Comparison of ENCODE assay signal across 8 cellular contexts in the genomic region with DNA sequence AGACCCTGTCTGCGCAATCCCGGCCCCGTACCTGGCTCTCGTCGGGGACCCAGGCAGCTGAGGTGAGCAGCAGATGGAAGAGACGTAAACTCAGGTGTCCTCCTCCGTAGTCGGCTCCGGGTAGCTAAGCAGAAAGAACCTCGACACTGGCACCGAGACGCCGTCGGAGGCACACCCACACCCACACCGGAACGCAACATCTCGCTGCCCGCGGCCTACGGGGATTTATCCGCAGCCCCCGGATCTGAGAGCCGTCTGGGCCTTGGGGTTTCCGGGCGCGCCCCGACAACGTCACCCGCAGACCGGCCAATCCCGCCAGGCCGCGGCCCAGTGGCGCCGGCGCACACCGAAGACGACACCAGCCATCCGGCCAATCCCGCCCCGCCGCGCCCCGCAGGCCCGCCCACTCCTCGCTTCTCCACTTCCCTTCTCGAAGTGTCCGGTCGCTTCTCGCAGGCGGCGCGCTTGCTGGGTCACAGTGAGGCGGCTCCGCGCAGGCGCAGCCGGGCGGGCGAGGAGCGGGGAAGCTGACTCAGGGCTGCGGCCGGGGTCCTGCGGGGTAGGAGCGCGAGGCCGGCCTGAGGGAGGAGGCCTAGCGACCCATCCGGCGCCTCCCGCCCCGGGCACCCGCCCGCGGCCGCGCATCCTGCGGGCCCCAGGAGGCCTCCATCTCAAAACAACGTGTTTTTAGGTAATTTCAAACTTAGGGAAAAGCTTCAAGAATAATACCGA. TPM values are rescaled to one million over a fixed set of nuclear protein-coding genes. Genes with fewer than 3 reads are reported as not detected.
A peak's percentile ranks its signal among the peaks of the same experiment; 100 is the strongest.
DNase-seq lines count a peak whose midpoint lies in the region; ATAC-seq and TF ChIP-seq lines count a peak whose summit lies in the region.

A gene with protein sequence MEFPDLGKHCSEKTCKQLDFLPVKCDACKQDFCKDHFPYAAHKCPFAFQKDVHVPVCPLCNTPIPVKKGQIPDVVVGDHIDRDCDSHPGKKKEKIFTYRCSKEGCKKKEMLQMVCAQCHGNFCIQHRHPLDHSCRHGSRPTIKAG (minus strand): TSS at position 264 of the 732 bp plus-strand sequence. CDS start 1,984 bp downstream, outside the sequence.

- ATAC-seq in GM21576 (IDR thresholded peaks at IDR 0.05; ENCODE audit: unreplicated experiment) (peak; percentile 92), mucosa of descending colon (peak; percentile 97)

- TF ChIP-seq EP300 in Ishikawa (IDR thresholded peaks at IDR 0.05; ENCODE audit: borderline replicate concordance) = no peak

- H3K36me3 ChIP-seq in mucosa of descending colon (ENCODE audit: low read depth) = peaks cover 2% of the 10 kb centered on the region

- intact Hi-C loops in mucosa of descending colon (cut with DNase I, micrococcal nuclease) = no loop called here

- no peak for TF ChIP-seq RAD21 in Ishikawa (IDR thresholded peaks at IDR 0.05; ENCODE audit: low read depth)

- H3K4me3 ChIP-seq in epithelial cell of esophagus (ENCODE audit: low read length) (peak within 1 kb of the TSS; percentile 94), mucosa of descending colon (peak within 1 kb of the TSS; percentile 94)

- DNase-seq in DMS153 (lab: John Stamatoyannopoulos, UW) (peak; percentile 97), OCI-M2 (lab: John Stamatoyannopoulos, UW; ENCODE audit: unreplicated experiment) (peak; percentile 58), activated T-cell treated with anti-CD3 and anti-CD28 coated beads for 4 hours (peak; percentile 97), epithelial cell of esophagus (ENCODE audit: low read depth) (peak; percentile 98), mucosa of descending colon (peak; percentile 99 to 100 (median 99))
- peak; percentile 98 to 99 for DNase-seq in stimulated activated CD8-positive, alpha-beta memory T cell treated with anti-CD3 and anti-CD28 coated beads, Interleukin-4, amount 100 ng/mL, for 1 hour (ENCODE audit: low read depth in 2 of 2, low spot score in 1 of 2)

- H3K9me3 ChIP-seq in mucosa of descending colon = no peaks in the 10 kb centered on the region

- peaks cover 22% of the 10 kb centered on the region for H3K4me1 ChIP-seq in mucosa of descending colon (ENCODE audit: low read depth)

- TF ChIP-seq CTCF in epithelial cell of esophagus (IDR thresholded peaks at IDR 0.05; ENCODE audit: insufficient read depth, low read depth, low read length, missing control alignments) = no peak
- TF ChIP-seq CTCF in mucosa of descending colon (IDR thresholded peaks at IDR 0.05) = no peak

TF ChIP-seq in Ishikawa, 13 proteins besides CTCF, POLR2A, EP300 and RAD21:
- TF ChIP-seq YY1 (IDR thresholded peaks at IDR 0.05; ENCODE audit: low read depth) (peak; percentile 48; the same call in 1 of the 2 replicates), TEAD4 (IDR thresholded peaks at IDR 0.05) (no peak), FOXM1 (IDR thresholded peaks at IDR 0.05; ENCODE audit: borderline replicate concordance, low read depth) (no peak), TCF12 (IDR thresholded peaks at IDR 0.05; ENCODE audit: low read depth) (peak; percentile 55; the same call in 1 of the 2 replicates), ZBTB7A (IDR thresholded peaks at IDR 0.05; ENCODE audit: low read depth) (no peak), TAF1 (IDR thresholded peaks at IDR 0.05; ENCODE audit: low read depth) (peak; percentile 67; the same call in 1 of the 2 replicates), EGR1 (IDR thresholded peaks at IDR 0.05) (no peak), NFIC (IDR thresholded peaks at IDR 0.05) (no peak), CREB1 (IDR thresholded peaks at IDR 0.05; ENCODE audit: low read depth) (peak; percentile 99), CEBPB (IDR thresholded peaks at IDR 0.05) (no peak)
- TF ChIP-seq, protein P1, sequence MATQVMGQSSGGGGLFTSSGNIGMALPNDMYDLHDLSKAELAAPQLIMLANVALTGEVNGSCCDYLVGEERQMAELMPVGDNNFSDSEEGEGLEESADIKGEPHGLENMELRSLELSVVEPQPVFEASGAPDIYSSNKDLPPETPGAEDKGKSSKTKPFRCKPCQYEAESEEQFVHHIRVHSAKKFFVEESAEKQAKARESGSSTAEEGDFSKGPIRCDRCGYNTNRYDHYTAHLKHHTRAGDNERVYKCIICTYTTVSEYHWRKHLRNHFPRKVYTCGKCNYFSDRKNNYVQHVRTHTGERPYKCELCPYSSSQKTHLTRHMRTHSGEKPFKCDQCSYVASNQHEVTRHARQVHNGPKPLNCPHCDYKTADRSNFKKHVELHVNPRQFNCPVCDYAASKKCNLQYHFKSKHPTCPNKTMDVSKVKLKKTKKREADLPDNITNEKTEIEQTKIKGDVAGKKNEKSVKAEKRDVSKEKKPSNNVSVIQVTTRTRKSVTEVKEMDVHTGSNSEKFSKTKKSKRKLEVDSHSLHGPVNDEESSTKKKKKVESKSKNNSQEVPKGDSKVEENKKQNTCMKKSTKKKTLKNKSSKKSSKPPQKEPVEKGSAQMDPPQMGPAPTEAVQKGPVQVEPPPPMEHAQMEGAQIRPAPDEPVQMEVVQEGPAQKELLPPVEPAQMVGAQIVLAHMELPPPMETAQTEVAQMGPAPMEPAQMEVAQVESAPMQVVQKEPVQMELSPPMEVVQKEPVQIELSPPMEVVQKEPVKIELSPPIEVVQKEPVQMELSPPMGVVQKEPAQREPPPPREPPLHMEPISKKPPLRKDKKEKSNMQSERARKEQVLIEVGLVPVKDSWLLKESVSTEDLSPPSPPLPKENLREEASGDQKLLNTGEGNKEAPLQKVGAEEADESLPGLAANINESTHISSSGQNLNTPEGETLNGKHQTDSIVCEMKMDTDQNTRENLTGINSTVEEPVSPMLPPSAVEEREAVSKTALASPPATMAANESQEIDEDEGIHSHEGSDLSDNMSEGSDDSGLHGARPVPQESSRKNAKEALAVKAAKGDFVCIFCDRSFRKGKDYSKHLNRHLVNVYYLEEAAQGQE (IDR thresholded peaks at IDR 0.05; ENCODE audit: low read depth) = no peak
- TF ChIP-seq, protein P2, sequence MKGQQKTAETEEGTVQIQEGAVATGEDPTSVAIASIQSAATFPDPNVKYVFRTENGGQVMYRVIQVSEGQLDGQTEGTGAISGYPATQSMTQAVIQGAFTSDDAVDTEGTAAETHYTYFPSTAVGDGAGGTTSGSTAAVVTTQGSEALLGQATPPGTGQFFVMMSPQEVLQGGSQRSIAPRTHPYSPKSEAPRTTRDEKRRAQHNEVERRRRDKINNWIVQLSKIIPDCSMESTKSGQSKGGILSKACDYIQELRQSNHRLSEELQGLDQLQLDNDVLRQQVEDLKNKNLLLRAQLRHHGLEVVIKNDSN (IDR thresholded peaks at IDR 0.05) = no peak
- TF ChIP-seq, protein P3, sequence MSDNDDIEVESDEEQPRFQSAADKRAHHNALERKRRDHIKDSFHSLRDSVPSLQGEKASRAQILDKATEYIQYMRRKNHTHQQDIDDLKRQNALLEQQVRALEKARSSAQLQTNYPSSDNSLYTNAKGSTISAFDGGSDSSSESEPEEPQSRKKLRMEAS (IDR thresholded peaks at IDR 0.05) = peak; percentile 60; the same call in 1 of the 2 replicates

RNA-seq across cellular contexts. Expression of the gene that starts here (rescaled TPM):
- total RNA-seq in mucosa of descending colon = 10 to 100 TPM; 39.3 to 49.9 (median 45.3) TPM

Comparison
In these comparisons a context has a peak if more than half of its experiments do, and no peak if none do; other contexts are left out.
1. Peak in every context shown above with its lines: DNase-seq, ATAC-seq and H3K4me3 ChIP-seq.